ENCODE assay signal across 8 cellular contexts in genomic region chr4:30719363-30720020, GRCh38. TPM values are rescaled to one million over a fixed set of nuclear protein-coding genes. Genes with fewer than 3 reads are reported as not detected.
A peak's percentile ranks its signal among the peaks of the same experiment; 100 is the strongest.
DNase-seq lines count a peak whose midpoint lies in the region; ATAC-seq and TF ChIP-seq lines count a peak whose summit lies in the region.

No MANE protein-coding gene starts in this region.

- DNase-seq in EH (ENCODE audit: low read depth) = peak; percentile 59
- DNase-seq in KBM-7 = peak; percentile 8
- DNase-seq in activated T-helper 2 cell treated with anti-CD3 and anti-CD28 coated beads, Interferon-gamma antibody, Interleukin-2, Interleukin-4, amounts not matched to agents 10 μg/mL and 5 μg/mL and 100 μg/mL, durations not matched to agents 14 hours and 24 hours and 36 hours (ENCODE audit: low spot score) = no peak
- peak; percentile 77 for DNase-seq in cardiac septum (ENCODE audit: low spot score)
- peak; percentile 21 to 47 (median 35) for DNase-seq in ovary
- no peak for DNase-seq in GF-D8 (lab: John Stamatoyannopoulos, UW)
- no peak for DNase-seq in stimulated activated CD4-positive, alpha-beta T cell treated with anti-CD3 and anti-CD28 coated beads, Interleukin-12 subunit alpha, Interleukin-12 subunit beta, amount 100 ng/mL, for 4 hours

- peak overlapping the region; percentile 57 for H3K4me3 ChIP-seq in ovary

- intact Hi-C loops in activated T-helper 2 cell treated with anti-CD3 and anti-CD28 coated beads, Interferon-gamma antibody, Interleukin-2, Interleukin-4, amounts not matched to agents 10 μg/mL and 5 μg/mL and 100 μg/mL, durations not matched to agents 14 hours and 24 hours and 36 hours (cut with micrococcal nuclease) = no loop called here
- intact Hi-C loops in cardiac septum (cut with DNase I) = loop anchor here (5.0 kb wide), 2 partner anchors 323 to 368 kb away; no protein-coding TSS in a partner anchor
- intact Hi-C loops in ovary (cut with DNase I) = no loop called here

- peaks cover 2% of the 10 kb centered on the region for H3K4me1 ChIP-seq in ovary (ENCODE audit: insufficient read depth)

- TF ChIP-seq EP300 in ovary (IDR thresholded peaks at IDR 0.05) = no peak

- peaks cover 25% of the 10 kb centered on the region for H3K4me1 Mint-ChIP-seq in activated T-helper 2 cell treated with anti-CD3 and anti-CD28 coated beads, Interferon-gamma antibody, Interleukin-2, Interleukin-4, amounts not matched to agents 10 μg/mL and 5 μg/mL and 100 μg/mL, durations not matched to agents 14 hours and 24 hours and 36 hours (ENCODE audit: low read depth)

- in situ Hi-C loops in KBM-7 (cut with MboI; ENCODE audit: low pct_unique_long_range_greater_than_20kb, low sequenced_read_pairs) = no loop called here

- no peak for ATAC-seq in GM18502 (IDR thresholded peaks at IDR 0.05; ENCODE audit: poor library complexity, unreplicated experiment)

- peaks cover 56% of the 10 kb centered on the region for H3K27me3 Mint-ChIP-seq in activated T-helper 2 cell treated with anti-CD3 and anti-CD28 coated beads, Interferon-gamma antibody, Interleukin-2, Interleukin-4, amounts not matched to agents 10 μg/mL and 5 μg/mL and 100 μg/mL, durations not matched to agents 14 hours and 24 hours and 36 hours (ENCODE audit: low read depth)

- H3K36me3 Mint-ChIP-seq in activated T-helper 2 cell treated with anti-CD3 and anti-CD28 coated beads, Interferon-gamma antibody, Interleukin-2, Interleukin-4, amounts not matched to agents 10 μg/mL and 5 μg/mL and 100 μg/mL, durations not matched to agents 14 hours and 24 hours and 36 hours (ENCODE audit: low read depth) = peaks cover 9% of the 10 kb centered on the region

- H3K27ac Mint-ChIP-seq in activated T-helper 2 cell treated with anti-CD3 and anti-CD28 coated beads, Interferon-gamma antibody, Interleukin-2, Interleukin-4, amounts not matched to agents 10 μg/mL and 5 μg/mL and 100 μg/mL, durations not matched to agents 14 hours and 24 hours and 36 hours = peak overlapping the region; percentile 28

- H3K4me3 Mint-ChIP-seq in activated T-helper 2 cell treated with anti-CD3 and anti-CD28 coated beads, Interferon-gamma antibody, Interleukin-2, Interleukin-4, amounts not matched to agents 10 μg/mL and 5 μg/mL and 100 μg/mL, durations not matched to agents 14 hours and 24 hours and 36 hours (ENCODE audit: low read depth) = no peak overlapping the region

- H3K9me3 Mint-ChIP-seq in activated T-helper 2 cell treated with anti-CD3 and anti-CD28 coated beads, Interferon-gamma antibody, Interleukin-2, Interleukin-4, amounts not matched to agents 10 μg/mL and 5 μg/mL and 100 μg/mL, durations not matched to agents 14 hours and 24 hours and 36 hours = no peaks in the 10 kb centered on the region

- peak overlapping the region in 1 of 2 donors; percentile 34 for H3K27ac ChIP-seq in ovary

- no peaks in the 10 kb centered on the region for H3K36me3 ChIP-seq in ovary

- H3K27me3 ChIP-seq in ovary = no peaks in the 10 kb centered on the region

- H3K9me3 ChIP-seq in ovary = no peaks in the 10 kb centered on the region

- TF ChIP-seq CTCF in ovary (IDR thresholded peaks at IDR 0.05) = no peak

- TF ChIP-seq POLR2A in ovary (IDR thresholded peaks at IDR 0.05) = no peak

- WGBS in ovary, 3 donors = 0 to 1% (median 0%) methylated on average over 44 to 46 of the region's 46 CpGs

RNA-seq across cellular contexts. Expression of gene PCDH7, which starts 0.7 kb away (rescaled TPM):
- total RNA-seq in activated T-helper 2 cell treated with anti-CD3 and anti-CD28 coated beads, Interferon-gamma antibody, Interleukin-2, Interleukin-4, amounts not matched to agents 10 μg/mL and 5 μg/mL and 100 μg/mL, durations not matched to agents 14 hours and 24 hours and 36 hours = not detected in 2 replicates
- total RNA-seq in cardiac septum (70.8 TPM), ovary (10 to 100 TPM in 5 of 7 donors, 1 to 10 TPM in 2; 3.7 to 35.2 (median 17.5) TPM)
- polyA plus RNA-seq in ovary = 1 to 10 TPM; 5.9 to 6.3 TPM

Comparison
In these comparisons a context has a peak if more than half of its experiments do, and no peak if none do; other contexts are left out.
1. DNase-seq: peak in EH (single experiment), KBM-7 (single experiment), cardiac septum (single experiment) and ovary (5 of 5); none in activated T-helper 2 cell treated with anti-CD3 and anti-CD28 coated beads, Interferon-gamma antibody, Interleukin-2, Interleukin-4, amounts not matched to agents 10 μg/mL and 5 μg/mL and 100 μg/mL, durations not matched to agents 14 hours and 24 hours and 36 hours (single experiment), GF-D8 (single experiment) and stimulated activated CD4-positive, alpha-beta T cell treated with anti-CD3 and anti-CD28 coated beads, Interleukin-12 subunit alpha, Interleukin-12 subunit beta, amount 100 ng/mL, for 4 hours (single experiment).